In the genomic region with DNA sequence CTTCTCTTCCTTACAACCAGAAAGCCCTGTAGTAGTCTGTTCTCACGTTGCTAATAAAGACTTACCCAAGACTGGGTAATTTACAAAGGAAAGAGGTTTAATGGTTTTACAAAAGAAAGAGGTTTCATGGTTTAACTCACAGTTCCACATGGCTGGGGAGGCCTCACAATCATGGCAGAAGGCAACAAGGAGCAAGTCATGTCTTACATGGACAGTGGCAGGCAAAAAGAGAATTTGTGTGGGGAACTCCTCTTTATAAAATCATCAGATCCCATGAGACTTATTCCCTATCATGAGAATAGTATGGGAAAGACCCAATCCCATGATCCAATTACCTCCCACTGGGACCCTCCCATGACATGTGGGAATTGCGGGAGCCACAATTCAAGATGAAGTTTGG, we compare ENCODE assay signal across 7 cellular contexts.
"Had no signal": no experiment of that assay in that cellular context is flagged by ENCODE, and none has a peak within 500 bp of the region (broad histone marks: within the 10 kb centered on the region; RNA-seq: fewer than 3 reads in every experiment).

No MANE protein-coding gene starts in this region.

- H3K4me3 ChIP-seq: GM23338 had no signal

- ATAC-seq: GM23338 had no signal

- H3K4me2 ChIP-seq: GM23338 had no signal

- FAIRE-seq: H1, H54, HTR-8/SVneo had no signal

- H2AFZ ChIP-seq: GM23338 had no signal

- DNase-seq: H9, HCEC 1CT, KG1 had no signal
